Comparison of ENCODE assay signal across 19 cellular contexts in genomic region chr2:232418056-232418455, GRCh38. TPM values are rescaled to one million over a fixed set of nuclear protein-coding genes. Genes with fewer than 3 reads are reported as not detected.
DNase-seq lines count a peak whose midpoint lies in the region; ATAC-seq and TF ChIP-seq lines count a peak whose summit lies in the region.
"Had no signal": no experiment of that assay in that cellular context is flagged by ENCODE, and none has a peak within 500 bp of the region (broad histone marks: within the 10 kb centered on the region; RNA-seq: fewer than 3 reads in every experiment).

No MANE protein-coding gene starts in this region.

- peaks cover 8% of the 10 kb centered on the region; the same call in 1 of the 2 replicates for H3K9me3 ChIP-seq in iPS-20b (ENCODE audit: insufficient read depth, low read depth, low read length)
- H3K9me3 ChIP-seq in WERI-Rb-1 (ENCODE audit: severe bottlenecking), result no peaks in the 10 kb centered on the region

- peaks cover 3% of the 10 kb centered on the region for H3K36me3 Mint-ChIP-seq in T-helper 2 cell treated with Interferon-gamma antibody and Interleukin-4, amounts not matched to agents 5 μg/mL and 100 μg/mL, for 36 hours (ENCODE audit: low read depth)
- peaks cover 5% of the 10 kb centered on the region for H3K36me3 Mint-ChIP-seq in activated T-helper 2 cell treated with anti-CD3 and anti-CD28 coated beads, Interferon-gamma antibody, Interleukin-2, Interleukin-4, amounts not matched to agents 10 μg/mL and 5 μg/mL and 100 μg/mL, durations not matched to agents 14 hours and 24 hours and 36 hours (ENCODE audit: low read depth)
- peaks cover 5% of the 10 kb centered on the region for H3K36me3 Mint-ChIP-seq in progenitor cell of endocrine pancreas (ENCODE audit: insufficient read depth)
- H3K36me3 Mint-ChIP-seq: immature natural killer cell, natural killer cell had no signal

- intact Hi-C loops in activated T-helper 2 cell treated with anti-CD3 and anti-CD28 coated beads, Interferon-gamma antibody, Interleukin-2, Interleukin-4, amounts not matched to agents 10 μg/mL and 5 μg/mL and 100 μg/mL, durations not matched to agents 14 hours and 24 hours and 36 hours (cut with micrococcal nuclease), result loop anchor here (10.0 kb wide), 1 partner anchor 67 kb away; the partner anchor contains the start of gene ECEL1

- H3K27ac Mint-ChIP-seq in T-helper 2 cell treated with Interferon-gamma antibody and Interleukin-4, amounts not matched to agents 5 μg/mL and 100 μg/mL, for 36 hours, result no peak overlapping the region
- H3K27ac Mint-ChIP-seq in activated T-helper 2 cell treated with anti-CD3 and anti-CD28 coated beads, Interferon-gamma antibody, Interleukin-2, Interleukin-4, amounts not matched to agents 10 μg/mL and 5 μg/mL and 100 μg/mL, durations not matched to agents 14 hours and 24 hours and 36 hours, result no peak overlapping the region
- H3K27ac Mint-ChIP-seq in progenitor cell of endocrine pancreas, result no peak overlapping the region
- H3K27ac Mint-ChIP-seq: activated B cell treated with CpG ODN at 0.5 μM for 24 hours, immature natural killer cell, natural killer cell had no signal

- H3K4me3 ChIP-seq in iPS-20b (ENCODE audit: low read length) (peak overlapping the region; percentile 89), WERI-Rb-1 (ENCODE audit: low read depth, low read length) (no peak overlapping the region)

- peaks cover 6% of the 10 kb centered on the region for H3K4me1 Mint-ChIP-seq in T-helper 2 cell treated with Interferon-gamma antibody and Interleukin-4, amounts not matched to agents 5 μg/mL and 100 μg/mL, for 36 hours (ENCODE audit: low read depth)
- H3K4me1 Mint-ChIP-seq in activated T-helper 2 cell treated with anti-CD3 and anti-CD28 coated beads, Interferon-gamma antibody, Interleukin-2, Interleukin-4, amounts not matched to agents 10 μg/mL and 5 μg/mL and 100 μg/mL, durations not matched to agents 14 hours and 24 hours and 36 hours (ENCODE audit: low read depth), result peaks cover 12% of the 10 kb centered on the region
- H3K4me1 Mint-ChIP-seq in progenitor cell of endocrine pancreas (ENCODE audit: low read depth), result peaks cover 5% of the 10 kb centered on the region

- H3K36me3 ChIP-seq in iPS-20b (ENCODE audit: insufficient read depth, low read depth, low read length) (peaks cover 44% of the 10 kb centered on the region), WERI-Rb-1 (no peaks in the 10 kb centered on the region)
- H3K36me3 ChIP-seq: right atrium auricular region, stomach had no signal

- peaks cover 8% of the 10 kb centered on the region for H3K9me3 Mint-ChIP-seq in T-helper 2 cell treated with Interferon-gamma antibody and Interleukin-4, amounts not matched to agents 5 μg/mL and 100 μg/mL, for 36 hours
- peaks cover 9% of the 10 kb centered on the region for H3K9me3 Mint-ChIP-seq in activated T-helper 2 cell treated with anti-CD3 and anti-CD28 coated beads, Interferon-gamma antibody, Interleukin-2, Interleukin-4, amounts not matched to agents 10 μg/mL and 5 μg/mL and 100 μg/mL, durations not matched to agents 14 hours and 24 hours and 36 hours
- H3K9me3 Mint-ChIP-seq in progenitor cell of endocrine pancreas (ENCODE audit: low read depth), result peaks cover 9% of the 10 kb centered on the region
- H3K9me3 Mint-ChIP-seq: activated B cell treated with CpG ODN at 0.5 μM for 24 hours, immature natural killer cell, natural killer cell had no signal

- H3K9ac ChIP-seq in iPS-20b (ENCODE audit: low read depth, low read length), result peak overlapping the region; percentile 92

- H3K27me3 Mint-ChIP-seq in T-helper 2 cell treated with Interferon-gamma antibody and Interleukin-4, amounts not matched to agents 5 μg/mL and 100 μg/mL, for 36 hours (ENCODE audit: low read depth), result peaks cover 61% of the 10 kb centered on the region
- peaks cover 58% of the 10 kb centered on the region for H3K27me3 Mint-ChIP-seq in activated T-helper 2 cell treated with anti-CD3 and anti-CD28 coated beads, Interferon-gamma antibody, Interleukin-2, Interleukin-4, amounts not matched to agents 10 μg/mL and 5 μg/mL and 100 μg/mL, durations not matched to agents 14 hours and 24 hours and 36 hours (ENCODE audit: low read depth)
- H3K27me3 Mint-ChIP-seq in progenitor cell of endocrine pancreas, result peaks cover 80% of the 10 kb centered on the region

- no peak for ATAC-seq in HG02571 (IDR thresholded peaks at IDR 0.05; ENCODE audit: unreplicated experiment)

- H3K27me3 ChIP-seq in iPS-20b (ENCODE audit: insufficient read depth, low read length) (peaks cover 63% of the 10 kb centered on the region), WERI-Rb-1 (ENCODE audit: insufficient read depth, low read depth, severe bottlenecking) (peaks cover 43% of the 10 kb centered on the region)

- H3K4me1 ChIP-seq in iPS-20b (ENCODE audit: insufficient read depth, low read length), result peaks cover 14% of the 10 kb centered on the region; the same call in 1 of the 2 replicates

- peak overlapping the region; percentile 1 for H3K4me3 Mint-ChIP-seq in T-helper 2 cell treated with Interferon-gamma antibody and Interleukin-4, amounts not matched to agents 5 μg/mL and 100 μg/mL, for 36 hours
- H3K4me3 Mint-ChIP-seq in activated T-helper 2 cell treated with anti-CD3 and anti-CD28 coated beads, Interferon-gamma antibody, Interleukin-2, Interleukin-4, amounts not matched to agents 10 μg/mL and 5 μg/mL and 100 μg/mL, durations not matched to agents 14 hours and 24 hours and 36 hours (ENCODE audit: low read depth), result peak overlapping the region; percentile 51
- peak overlapping the region; percentile 46 for H3K4me3 Mint-ChIP-seq in progenitor cell of endocrine pancreas (ENCODE audit: low read depth)
- H3K4me3 Mint-ChIP-seq: immature natural killer cell, natural killer cell had no signal

- TF ChIP-seq CTCF in progenitor cell of endocrine pancreas (IDR thresholded peaks at IDR 0.05; ENCODE audit: unreplicated experiment), result no peak
- TF ChIP-seq CTCF in WERI-Rb-1 (IDR thresholded peaks at IDR 0.05; ENCODE audit: low read depth, low read length), result no peak

- H3K27ac ChIP-seq in iPS-20b (ENCODE audit: low read length), result no peak overlapping the region
- no peak overlapping the region for H3K27ac ChIP-seq in WERI-Rb-1
- H3K27ac ChIP-seq: C4-2B, right atrium auricular region, RWPE1, stomach had no signal

- DNase-seq in T-helper 2 cell treated with Interferon-gamma antibody and Interleukin-4, amounts not matched to agents 5 μg/mL and 100 μg/mL, for 36 hours (ENCODE audit: low spot score), result no peak
- DNase-seq in T-helper 2 cell, result no peak
- DNase-seq in activated T-helper 2 cell treated with anti-CD3 and anti-CD28 coated beads, Interferon-gamma antibody, Interleukin-2, Interleukin-4, amounts not matched to agents 10 μg/mL and 5 μg/mL and 100 μg/mL, durations not matched to agents 14 hours and 24 hours and 36 hours (ENCODE audit: low spot score), result no peak
- DNase-seq in progenitor cell of endocrine pancreas (ENCODE audit: low spot score, unreplicated experiment), result no peak
- DNase-seq in SW 1271 (lab: John Stamatoyannopoulos, UW), result no peak
- no peak for DNase-seq in WERI-Rb-1
- DNase-seq: activated B cell treated with CpG ODN at 0.5 μM for 24 hours, activated gamma-delta T cell treated with Interleukin-2 at 50 U/mL for 16 hours, immature natural killer cell, natural killer cell, stomach had no signal

RNA-seq across cellular contexts. Expression of gene ALPG, which starts 11.4 kb away (rescaled TPM):
- not detected in 2 replicates for total RNA-seq in activated T-helper 2 cell treated with anti-CD3 and anti-CD28 coated beads, Interferon-gamma antibody, Interleukin-2, Interleukin-4, amounts not matched to agents 10 μg/mL and 5 μg/mL and 100 μg/mL, durations not matched to agents 14 hours and 24 hours and 36 hours
- not detected in 2 replicates for total RNA-seq in progenitor cell of endocrine pancreas
- total RNA-seq: A172; activated B cell treated with CpG ODN at 0.5 μM for 24 hours; lung microvascular endothelial cell; natural killer cell; right atrium auricular region; stomach; T-helper 1 cell treated with Interleukin-12 subunit alpha and Interleukin-12 subunit beta and Interleukin-4 antibody, amounts not matched to agents 30 ng/mL and 1 ng/mL, for 36 hours had no signal

RNA-seq across cellular contexts. Expression of gene ALPI, which starts 37.9 kb away (rescaled TPM):
- not detected in 2 replicates for total RNA-seq in activated T-helper 2 cell treated with anti-CD3 and anti-CD28 coated beads, Interferon-gamma antibody, Interleukin-2, Interleukin-4, amounts not matched to agents 10 μg/mL and 5 μg/mL and 100 μg/mL, durations not matched to agents 14 hours and 24 hours and 36 hours
- not detected in 2 replicates for total RNA-seq in progenitor cell of endocrine pancreas
- total RNA-seq: A172; activated B cell treated with CpG ODN at 0.5 μM for 24 hours; lung microvascular endothelial cell; natural killer cell; right atrium auricular region; T-helper 1 cell treated with Interleukin-12 subunit alpha and Interleukin-12 subunit beta and Interleukin-4 antibody, amounts not matched to agents 30 ng/mL and 1 ng/mL, for 36 hours had no signal

RNA-seq across cellular contexts. Expression of gene ALPP, which starts 39.5 kb away (rescaled TPM):
- not detected in 2 replicates for total RNA-seq in activated T-helper 2 cell treated with anti-CD3 and anti-CD28 coated beads, Interferon-gamma antibody, Interleukin-2, Interleukin-4, amounts not matched to agents 10 μg/mL and 5 μg/mL and 100 μg/mL, durations not matched to agents 14 hours and 24 hours and 36 hours
- not detected in 2 replicates for total RNA-seq in progenitor cell of endocrine pancreas
- total RNA-seq: lung microvascular endothelial cell; right atrium auricular region; stomach; T-helper 1 cell treated with Interleukin-12 subunit alpha and Interleukin-12 subunit beta and Interleukin-4 antibody, amounts not matched to agents 30 ng/mL and 1 ng/mL, for 36 hours had no signal

Comparison
In these comparisons a context has a peak if more than half of its experiments do, and no peak if none do; other contexts are left out.
1. H3K4me3 Mint-ChIP-seq: peak in every context shown above with its lines; median percentile 51 in activated T-helper 2 cell treated with anti-CD3 and anti-CD28 coated beads, Interferon-gamma antibody, Interleukin-2, Interleukin-4, amounts not matched to agents 10 μg/mL and 5 μg/mL and 100 μg/mL, durations not matched to agents 14 hours and 24 hours and 36 hours; 46 in progenitor cell of endocrine pancreas; 1 in T-helper 2 cell treated with Interferon-gamma antibody and Interleukin-4, amounts not matched to agents 5 μg/mL and 100 μg/mL, for 36 hours.